ENCODE assay signal across 23 cellular contexts in the genomic region with DNA sequence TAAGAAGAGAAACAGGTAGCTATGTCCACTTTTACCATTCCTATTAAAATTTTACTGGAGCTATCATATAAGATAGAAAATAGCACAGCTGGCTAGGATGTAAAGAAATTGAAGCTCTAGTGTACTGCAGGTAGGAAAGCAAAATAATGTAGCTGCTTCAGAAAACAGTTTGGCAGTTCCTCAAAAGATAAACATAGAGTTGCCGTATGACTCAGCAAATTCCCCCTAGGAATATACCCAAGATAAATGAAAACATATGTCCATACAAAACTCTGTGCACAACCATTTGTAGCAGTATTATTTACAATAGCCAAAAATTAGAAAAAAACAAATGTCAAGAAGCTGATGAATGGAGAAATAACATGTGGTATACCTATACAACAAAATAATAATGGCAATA.
DNase-seq lines count a peak whose midpoint lies in the region; ATAC-seq and TF ChIP-seq lines count a peak whose summit lies in the region.
"Had no signal": no experiment of that assay in that cellular context is flagged by ENCODE, and none has a peak within 500 bp of the region (broad histone marks: within the 10 kb centered on the region; RNA-seq: fewer than 3 reads in every experiment).

No MANE protein-coding gene starts in this region.

- no peaks in the 10 kb centered on the region for H3K4me1 ChIP-seq in ovary (ENCODE audit: insufficient read depth)
- H3K4me1 ChIP-seq: BE2C, upper lobe of right lung had no signal

- no peaks in the 10 kb centered on the region for H3K27me3 ChIP-seq in ovary
- H3K27me3 ChIP-seq: upper lobe of right lung had no signal

- no peaks in the 10 kb centered on the region for H3K36me3 ChIP-seq in ovary
- H3K36me3 ChIP-seq: BE2C, upper lobe of right lung had no signal

- ATAC-seq in GM18867 (IDR thresholded peaks at IDR 0.05; ENCODE audit: unreplicated experiment) (no peak), GM21786 (IDR thresholded peaks at IDR 0.05; ENCODE audit: unreplicated experiment) (no peak)
- ATAC-seq: activated CD8-positive, alpha-beta T cell treated with anti-CD3 and anti-CD28 coated beads for 36 hours; upper lobe of right lung; WTC11 had no signal

- intact Hi-C loops in ovary (cut with DNase I): no loop called here

- TF ChIP-seq EP300 in ovary (IDR thresholded peaks at IDR 0.05): no peak

- in situ Hi-C loops in astrocyte of the cerebellum (cut with HindIII; ENCODE audit: low sequenced_read_pairs): no loop called here

- no peak overlapping the region for H3K4me3 ChIP-seq in HFF-Myc (replicated peaks; ENCODE audit: low read depth, low read length)
- no peak overlapping the region for H3K4me3 ChIP-seq in astrocyte of the cerebellum (ENCODE audit: low read depth, low read length)
- H3K4me3 ChIP-seq in fibroblast of pulmonary artery (replicated peaks; ENCODE audit: low read depth, low read length): no peak overlapping the region
- H3K4me3 ChIP-seq in ovary: no peak overlapping the region
- H3K4me3 ChIP-seq: upper lobe of right lung had no signal

- no peak overlapping the region for H3K27ac ChIP-seq in ovary
- H3K27ac ChIP-seq: upper lobe of right lung had no signal

- TF ChIP-seq CTCF in HFF-Myc (IDR thresholded peaks at IDR 0.05; ENCODE audit: low read depth, low read length, missing control alignments) (no peak), astrocyte of the cerebellum (IDR thresholded peaks at IDR 0.05; ENCODE audit: low read depth, low read length, missing control alignments) (no peak), fibroblast of pulmonary artery (IDR thresholded peaks at IDR 0.05; ENCODE audit: low read length, missing control alignments) (no peak), ovary (IDR thresholded peaks at IDR 0.05) (no peak)

- no peaks in the 10 kb centered on the region for H3K9me3 ChIP-seq in ovary
- H3K9me3 ChIP-seq: BE2C, upper lobe of right lung had no signal

- DNase-seq in EL (peak; percentile 48), HFF-Myc (ENCODE audit: extremely low read depth, low read depth) (peak; percentile 61), astrocyte of the cerebellum (ENCODE audit: low read depth) (peak; percentile 12), fibroblast of pulmonary artery (ENCODE audit: low read depth) (peak; percentile 67), RPMI8226 (no peak), ovary (no peak)
- DNase-seq: activated CD8-positive, alpha-beta T cell treated with anti-CD3 and anti-CD28 coated beads for 36 hours; activated naive CD4-positive, alpha-beta T cell treated with anti-CD3 and anti-CD28 coated beads, Interleukin-2, amount 10 ng/mL, durations not matched to agents 7 days and 5 days; activated T-cell treated with anti-CD3 and anti-CD28 coated beads, Interleukin-2, amount 50 U/mL, for 1 hour; BE2C; Calu3; GDM1; Kasumi-1; NCI-H2107; NCI-H524 treated with DMSO at 0.1 percent for 48 hours; SHP77; small intestine; stimulated activated CD4-positive, alpha-beta T cell treated with anti-CD3 and anti-CD28 coated beads, Interleukin-4, amount 100 ng/mL, for 24 hours; T-helper 2 cell; upper lobe of right lung had no signal

- WGBS in ovary, 3 donors: 30 to 40% (median 37%) methylated on average over 1 of the region's 1 CpG

- TF ChIP-seq POLR2A in ovary (IDR thresholded peaks at IDR 0.05): no peak

Comparison
In these comparisons a context has a peak if more than half of its experiments do, and no peak if none do; other contexts are left out.
1. DNase-seq: peak in EL (single experiment), HFF-Myc (single experiment), astrocyte of the cerebellum (single experiment) and fibroblast of pulmonary artery (single experiment); none in RPMI8226 (single experiment) and ovary (0 of 5).